In genomic region chr19:48249502-48250014, GRCh38 we compare ENCODE assay signal across 8 cellular contexts. TPM values are rescaled to one million over a fixed set of nuclear protein-coding genes. Genes with fewer than 3 reads are reported as not detected.
A peak's percentile ranks its signal among the peaks of the same experiment; 100 is the strongest.
DNase-seq lines count a peak whose midpoint lies in the region; ATAC-seq and TF ChIP-seq lines count a peak whose summit lies in the region.

No MANE protein-coding gene starts in this region.

- no peak for TF ChIP-seq CTCF in choroid plexus epithelial cell (conservative IDR thresholded peaks at IDR 0.05; ENCODE audit: low read depth, low read length)
- no peak for TF ChIP-seq CTCF in uterus (IDR thresholded peaks at IDR 0.05)

- H3K9me3 ChIP-seq in uterus = no peaks in the 10 kb centered on the region

- intact Hi-C loops in posterior vena cava (cut with DNase I) (no loop called here), uterus (cut with DNase I; ENCODE audit: low total_unique reads) (no loop called here)

- H3K4me3 ChIP-seq in choroid plexus epithelial cell (ENCODE audit: low read depth, low read length) (no peak overlapping the region), uterus (peak overlapping the region in 1 of 2 donors; percentile 15)

- ATAC-seq in HG02852 (IDR thresholded peaks at IDR 0.05; ENCODE audit: unreplicated experiment) = peak; percentile 75

- H3K4me1 ChIP-seq in uterus = peaks cover 0 to 4% of the 10 kb centered on the region in 2 donors

- H3K27ac ChIP-seq in uterus = peak overlapping the region; percentile 33 to 75

- no peaks in the 10 kb centered on the region for H3K27me3 ChIP-seq in uterus

- DNase-seq in ELR (ENCODE audit: low read depth) (peak; percentile 56), UCSD-AML1 (lab: John Stamatoyannopoulos, UW; ENCODE audit: unreplicated experiment) (peak; percentile 81), choroid plexus epithelial cell (ENCODE audit: low read depth) (peak; percentile 40), posterior vena cava (ENCODE audit: low spot score) (peak; percentile 83), uterus (peak in 1 of 2 donors; percentile 49), GOT3 (lab: John Stamatoyannopoulos, UW) (no peak), iPS-NIHi11 (ENCODE audit: low spot score) (no peak)

- H3K36me3 ChIP-seq in uterus = no peaks in the 10 kb centered on the region

- TF ChIP-seq POLR2A in uterus (IDR thresholded peaks at IDR 0.05) = no peak

RNA-seq across cellular contexts. Expression of gene CARD8, which starts 6.2 kb away (rescaled TPM):
- 10 to 100 TPM; 44.0 to 54.2 TPM for total RNA-seq in posterior vena cava
- total RNA-seq in uterus = 10 to 100 TPM; 18.8 to 80.2 (median 53.0) TPM

RNA-seq across cellular contexts. Expression of gene ZNF114, which starts 20.3 kb away (rescaled TPM):
- total RNA-seq in posterior vena cava (under 1 TPM; 0.37 to 0.38 TPM), uterus (10 to 100 TPM in 1 of 4 donors, 1 to 10 TPM in 1, under 1 TPM in 1, not detected in 1; under 0.01 to 15.3 (median 2.0) TPM)

Comparison
In these comparisons a context has a peak if more than half of its experiments do, and no peak if none do; other contexts are left out.
1. DNase-seq: peak in ELR (single experiment), UCSD-AML1 (single experiment), choroid plexus epithelial cell (single experiment) and posterior vena cava (single experiment); none in GOT3 (single experiment) and iPS-NIHi11 (single experiment).